In genomic region chr11:67279589-67280340, GRCh38 we compare ENCODE assay signal across 12 cellular contexts. TPM values are rescaled to one million over a fixed set of nuclear protein-coding genes. Genes with fewer than 3 reads are reported as not detected.
DNase-seq lines count a peak whose midpoint lies in the region; ATAC-seq and TF ChIP-seq lines count a peak whose summit lies in the region.
"Had no signal": no experiment of that assay in that cellular context is flagged by ENCODE, and none has a peak within 500 bp of the region (broad histone marks: within the 10 kb centered on the region; RNA-seq: fewer than 3 reads in every experiment).

No MANE protein-coding gene starts in this region.

- TF ChIP-seq POLR2A in gastroesophageal sphincter (IDR thresholded peaks at IDR 0.05), result no peak

- no peak for ATAC-seq in CD8-positive, alpha-beta T cell
- no peak for ATAC-seq in gastroesophageal sphincter
- ATAC-seq: left colon had no signal

- intact Hi-C loops in CD8-positive, alpha-beta T cell (cut with DNase I, micrococcal nuclease), result loop anchor here in 1 of 2 experiments (5.0 kb wide), 1 partner anchor 228 kb away; the partner anchor contains the start of genes CDK2AP2 and PITPNM1

- H3K4me3 Mint-ChIP-seq in CD8-positive, alpha-beta T cell, result peak overlapping the region; percentile 22

- H3K27me3 Mint-ChIP-seq in CD8-positive, alpha-beta T cell (ENCODE audit: low read depth), result no peaks in the 10 kb centered on the region

- DNase-seq in CD8-positive, alpha-beta T cell, result peak in 1 of 7 experiments; percentile 15
- DNase-seq in RWPE1 (ENCODE audit: low spot score) (no peak), NCI-H526 treated with DMSO at 0.1 percent for 48 hours (lab: John Stamatoyannopoulos, UW) (no peak), NCI-H345 treated with DMSO at 0.1 percent for 48 hours (lab: John Stamatoyannopoulos, UW; ENCODE audit: unreplicated experiment) (no peak), epidermal melanocyte (ENCODE audit: insufficient read length, low spot score) (no peak)
- DNase-seq: dermis blood vessel endothelial cell, foreskin melanocyte, occipital lobe, RPMI8226 had no signal

- peaks cover 50% of the 10 kb centered on the region for H3K4me1 Mint-ChIP-seq in CD8-positive, alpha-beta T cell (ENCODE audit: low read depth)

- 80% methylated on average over 1 of the region's 17 CpGs; no CpG with 5 or more reads in 1 of the 2 donors for WGBS in gastroesophageal sphincter (ENCODE audit: low coverage in 1 of 2), 2 donors

- POLR2A ChIA-PET in CD8-positive, alpha-beta T cell (lab: Charles Lee), result interaction anchor here (1.5 to 15.2 kb wide), 4 partner anchors 4 to 38 kb away, joined by 5 to 426 read pairs (median 216); partner anchors contain the start of genes ANKRD13D and GRK2
- POLR2A ChIA-PET in RWPE1 (lab: Yijun Ruan, JAX; ENCODE audit: low non-redundant PET), result no interaction called here

- peaks cover 78% of the 10 kb centered on the region for H3K36me3 Mint-ChIP-seq in CD8-positive, alpha-beta T cell

- TF ChIP-seq EP300 in gastroesophageal sphincter (IDR thresholded peaks at IDR 0.05), result no peak

- no peaks in the 10 kb centered on the region for H3K9me3 ChIP-seq in CD8-positive, alpha-beta T cell (ENCODE audit: low read length)
- H3K9me3 ChIP-seq in gastroesophageal sphincter, result no peaks in the 10 kb centered on the region

- TF ChIP-seq CTCF in CD8-positive, alpha-beta T cell (IDR thresholded peaks at IDR 0.05), result no peak
- TF ChIP-seq CTCF in RWPE1 (conservative IDR thresholded peaks at IDR 0.05; ENCODE audit: low read depth), result no peak
- no peak for TF ChIP-seq CTCF in gastroesophageal sphincter (IDR thresholded peaks at IDR 0.05)

- H3K27ac ChIP-seq in CD8-positive, alpha-beta T cell (ENCODE audit: low read depth, low read length), result peak overlapping the region; percentile 74
- peak overlapping the region; percentile 96; the same call in 1 of the 2 replicates for H3K27ac ChIP-seq in RWPE1
- peak overlapping the region in 3 of 4 donors; percentile 5 to 92 (median 45) for H3K27ac ChIP-seq in gastroesophageal sphincter
- peak overlapping the region in 18 of 21 experiments; percentile 29 to 100 (median 93) for H3K27ac ChIP-seq in skin epidermis

- H3K4me1 ChIP-seq in CD8-positive, alpha-beta T cell (ENCODE audit: insufficient read depth, low read length), result peaks cover 89% of the 10 kb centered on the region
- peaks cover 0 to 78% (median 37%) of the 10 kb centered on the region in 3 donors for H3K4me1 ChIP-seq in gastroesophageal sphincter

- peaks cover 57% of the 10 kb centered on the region for H3K36me3 ChIP-seq in CD8-positive, alpha-beta T cell (ENCODE audit: insufficient read depth, low read length)
- H3K36me3 ChIP-seq in gastroesophageal sphincter, result peaks cover 0 to 62% of the 10 kb centered on the region in 2 donors

- no peak overlapping the region for H3K4me3 ChIP-seq in CD8-positive, alpha-beta T cell (ENCODE audit: low read depth, low read length)
- no peak overlapping the region for H3K4me3 ChIP-seq in gastroesophageal sphincter
- H3K4me3 ChIP-seq in skin epidermis, result no peak overlapping the region

- H3K9me3 Mint-ChIP-seq in CD8-positive, alpha-beta T cell, result no peaks in the 10 kb centered on the region

- CTCF ChIA-PET in CD8-positive, alpha-beta T cell (lab: Charles Lee), result interaction anchor here (0.7 to 2.0 kb wide), 7 partner anchors 8 to 41 kb away, joined by 3 to 12 read pairs (median 3); partner anchors contain the start of gene GRK2
- CTCF ChIA-PET in RWPE1 (lab: Yijun Ruan, JAX), result no interaction called here

- H3K27ac Mint-ChIP-seq in CD8-positive, alpha-beta T cell, result peak overlapping the region; percentile 95

- no peaks in the 10 kb centered on the region for H3K27me3 ChIP-seq in CD8-positive, alpha-beta T cell (ENCODE audit: insufficient read depth, low read length)
- no peaks in the 10 kb centered on the region for H3K27me3 ChIP-seq in gastroesophageal sphincter

RNA-seq across cellular contexts. Expression of gene ANKRD13D, which starts 9.3 kb away (rescaled TPM):
- 100 to 1,000 TPM; 152 TPM for total RNA-seq in CD8-positive, alpha-beta T cell
- 10 to 100 TPM; 25.6 to 61.6 (median 32.3) TPM for total RNA-seq in gastroesophageal sphincter

RNA-seq across cellular contexts. Expression of gene GRK2, which starts 13.5 kb away (rescaled TPM):
- total RNA-seq in CD8-positive, alpha-beta T cell, result 100 to 1,000 TPM; 356 to 371 TPM
- total RNA-seq in gastroesophageal sphincter, result 10 to 100 TPM; 44.0 to 76.9 (median 64.8) TPM

RNA-seq across cellular contexts. Expression of gene SSH3, which starts 23.6 kb away (rescaled TPM):
- 1 to 10 TPM; 5.9 to 9.9 TPM for total RNA-seq in CD8-positive, alpha-beta T cell
- 10 to 100 TPM; 33.9 to 58.4 (median 41.9) TPM for total RNA-seq in gastroesophageal sphincter

Comparison
In these comparisons a context has a peak if more than half of its experiments do, and no peak if none do; other contexts are left out.
1. H3K27ac ChIP-seq: peak in every context shown above with its lines; median percentile 96 in RWPE1; 93 in skin epidermis; 74 in CD8-positive, alpha-beta T cell; 45 in gastroesophageal sphincter.
2. RNA of gene GRK2, which starts 13.5 kb away (total RNA-seq): 356 to 371 TPM in CD8-positive, alpha-beta T cell; 44.0 to 76.9 TPM in gastroesophageal sphincter; every median in the first group is over 4 times any median in the second.